In genomic region chr16:22787456-22788189, GRCh38 we compare ENCODE assay signal across 12 cellular contexts. TPM values are rescaled to one million over a fixed set of nuclear protein-coding genes. Genes with fewer than 3 reads are reported as not detected.
DNase-seq lines count a peak whose midpoint lies in the region; ATAC-seq and TF ChIP-seq lines count a peak whose summit lies in the region.
"Had no signal": no experiment of that assay in that cellular context is flagged by ENCODE, and none has a peak within 500 bp of the region (broad histone marks: within the 10 kb centered on the region; RNA-seq: fewer than 3 reads in every experiment).

No MANE protein-coding gene starts in this region.

- H3K9me2 ChIP-seq in PC-3 (replicated peaks; ENCODE audit: low read length): no peaks in the 10 kb centered on the region

- no peaks in the 10 kb centered on the region for H3K9me3 Mint-ChIP-seq in activated CD8-positive, alpha-beta memory T cell treated with anti-CD3 and anti-CD28 coated beads, Interleukin-2, amount 10 ng/mL, durations not matched to agents 7 days and 5 days (ENCODE audit: low read depth)

- H3K36me3 ChIP-seq in PC-3 (ENCODE audit: low read depth, low read length): no peaks in the 10 kb centered on the region
- no peaks in the 10 kb centered on the region for H3K36me3 ChIP-seq in transverse colon
- H3K36me3 ChIP-seq in gastroesophageal sphincter: no peaks in the 10 kb centered on the region

- peaks cover 4% of the 10 kb centered on the region for H3F3A ChIP-seq in PC-3 (ENCODE audit: low read length, unreplicated experiment)

- H3K27ac ChIP-seq in PC-3 (ENCODE audit: low read length): peak overlapping the region; percentile 65
- peak overlapping the region in 2 of 4 donors; percentile 15 to 31 for H3K27ac ChIP-seq in transverse colon
- no peak overlapping the region for H3K27ac ChIP-seq in gastroesophageal sphincter
- H3K27ac ChIP-seq: A549 had no signal

- H3K4me3 ChIP-seq in PC-3 (ENCODE audit: low read length) (no peak overlapping the region), fibroblast of mammary gland (ENCODE audit: control insufficient read depth, low read depth, low read length) (no peak overlapping the region), transverse colon (no peak overlapping the region), gastroesophageal sphincter (no peak overlapping the region)
- H3K4me3 ChIP-seq: A549 had no signal

- no peak overlapping the region for H2AFZ ChIP-seq in PC-3 (ENCODE audit: low read length)

- H3K27me3 ChIP-seq in PC-3 (ENCODE audit: low read length) (no peaks in the 10 kb centered on the region), transverse colon (no peaks in the 10 kb centered on the region), gastroesophageal sphincter (no peaks in the 10 kb centered on the region)

- TF ChIP-seq CTCF in PC-3 (conservative IDR thresholded peaks at IDR 0.05; ENCODE audit: low read depth, low read length) (no peak), fibroblast of mammary gland (conservative IDR thresholded peaks at IDR 0.05; ENCODE audit: control insufficient read depth, insufficient read depth, low read depth, low read length) (no peak), transverse colon (IDR thresholded peaks at IDR 0.05) (no peak), gastroesophageal sphincter (IDR thresholded peaks at IDR 0.05) (no peak)

- H3K4me2 ChIP-seq in PC-3 (ENCODE audit: low read length): peak overlapping the region; percentile 27
- H3K4me2 ChIP-seq: A549 had no signal

- no peak overlapping the region for H3K27ac Mint-ChIP-seq in activated CD8-positive, alpha-beta memory T cell treated with anti-CD3 and anti-CD28 coated beads, Interleukin-2, amount 10 ng/mL, durations not matched to agents 7 days and 5 days

- H3K4me1 Mint-ChIP-seq in activated CD8-positive, alpha-beta memory T cell treated with anti-CD3 and anti-CD28 coated beads, Interleukin-2, amount 10 ng/mL, durations not matched to agents 7 days and 5 days: peaks cover 11% of the 10 kb centered on the region

- POLR2A ChIA-PET in PC-3 (lab: Charles Lee; ENCODE audit: unreplicated experiment): no interaction called here

- in situ Hi-C loops in transverse colon (cut with MboI; ENCODE audit: low pct_ligation_motif_present in 1 of 4, low pct_unique_long_range_greater_than_20kb in 1 of 4, low sequenced_read_pairs in 3 of 4): no loop called here

- H3K4me3 Mint-ChIP-seq in activated CD8-positive, alpha-beta memory T cell treated with anti-CD3 and anti-CD28 coated beads, Interleukin-2, amount 10 ng/mL, durations not matched to agents 7 days and 5 days: no peak overlapping the region

- TF ChIP-seq POLR2A in transverse colon (IDR thresholded peaks at IDR 0.05) (no peak), gastroesophageal sphincter (IDR thresholded peaks at IDR 0.05) (no peak)

- peak; percentile 61 for DNase-seq in activated CD8-positive, alpha-beta memory T cell treated with anti-CD3 and anti-CD28 coated beads, Interleukin-2, amount 10 ng/mL, durations not matched to agents 7 days and 5 days
- no peak for DNase-seq in activated CD8-positive, alpha-beta memory T cell treated with anti-CD3 and anti-CD28 coated beads for 24 hours
- DNase-seq in PC-3: peak; percentile 87
- DNase-seq in fibroblast of mammary gland (ENCODE audit: low read depth): peak; percentile 95
- DNase-seq in transverse colon: peak; percentile 9
- no peak for DNase-seq in T-helper 9 cell
- DNase-seq: activated CD8-positive, alpha-beta memory T cell treated with anti-CD3 and anti-CD28 coated beads, Interleukin-2, amount 50 U/mL, for 4 hours; small intestine had no signal

- no peaks in the 10 kb centered on the region for H3K79me2 ChIP-seq in PC-3 (ENCODE audit: low read length)

- no peaks in the 10 kb centered on the region for H4K20me1 ChIP-seq in PC-3 (ENCODE audit: low read length)

- no peak for TF ChIP-seq EP300 in transverse colon (IDR thresholded peaks at IDR 0.05; ENCODE audit: low read depth)
- TF ChIP-seq EP300 in gastroesophageal sphincter (IDR thresholded peaks at IDR 0.05): no peak

- 33 to 46% methylated on average over 9 to 10 of the region's 10 CpGs for WGBS in transverse colon (ENCODE audit: low coverage in 1 of 2), 2 donors
- WGBS in gastroesophageal sphincter (ENCODE audit: low coverage in 1 of 2), 2 donors: 61 to 72% methylated on average over 9 of the region's 10 CpGs

- CTCF ChIA-PET in activated CD8-positive, alpha-beta memory T cell treated with anti-CD3 and anti-CD28 coated beads, Interleukin-2, amount 10 ng/mL, durations not matched to agents 7 days and 5 days (lab: Charles Lee): no interaction called here
- CTCF ChIA-PET in PC-3 (lab: Charles Lee): no interaction called here

- no TSS peak for BruUV-seq in PC-3 (replicated peaks; lab: Mats Ljungman, UMichigan)

- ATAC-seq in activated CD8-positive, alpha-beta memory T cell treated with anti-CD3 and anti-CD28 coated beads, Interleukin-2, amount 10 ng/mL, durations not matched to agents 7 days and 5 days: peak; percentile 55
- ATAC-seq in PC-3 (peak; percentile 88), gastroesophageal sphincter (no peak)
- ATAC-seq in activated CD4-positive, CD25-positive, alpha-beta regulatory T cell treated with anti-CD3 and anti-CD28 coated beads, Interleukin-2, amount 50 U/mL, for 24 hours: no peak
- ATAC-seq: A549, Panc1 had no signal

- no peaks in the 10 kb centered on the region for H3K36me3 Mint-ChIP-seq in activated CD8-positive, alpha-beta memory T cell treated with anti-CD3 and anti-CD28 coated beads, Interleukin-2, amount 10 ng/mL, durations not matched to agents 7 days and 5 days

- H3K9ac ChIP-seq in PC-3 (ENCODE audit: low read length): no peak overlapping the region

- peaks cover 32% of the 10 kb centered on the region for H3K27me3 Mint-ChIP-seq in activated CD8-positive, alpha-beta memory T cell treated with anti-CD3 and anti-CD28 coated beads, Interleukin-2, amount 10 ng/mL, durations not matched to agents 7 days and 5 days

- intact Hi-C loops in PC-3 (cut with micrococcal nuclease): loop anchor here (2.0 to 10.0 kb wide), 2 partner anchors 67 to 187 kb away; no protein-coding TSS in a partner anchor
- intact Hi-C loops in transverse colon (cut with DNase I; ENCODE audit: low total_unique reads): no loop called here

- H3K4me1 ChIP-seq in PC-3 (ENCODE audit: insufficient read depth, low read length) (peaks cover 32% of the 10 kb centered on the region), transverse colon (peaks cover 3 to 15% (median 12%) of the 10 kb centered on the region in 4 donors), gastroesophageal sphincter (no peaks in the 10 kb centered on the region)
- H3K4me1 ChIP-seq: A549 had no signal

- H3K9me3 ChIP-seq in PC-3 (ENCODE audit: low read length): no peaks in the 10 kb centered on the region
- no peaks in the 10 kb centered on the region for H3K9me3 ChIP-seq in transverse colon
- H3K9me3 ChIP-seq in gastroesophageal sphincter: no peaks in the 10 kb centered on the region
- H3K9me3 ChIP-seq: A549 had no signal

RNA-seq across cellular contexts. Expression of gene HS3ST2, which starts 26.3 kb away (rescaled TPM):
- total RNA-seq in activated CD8-positive, alpha-beta memory T cell treated with anti-CD3 and anti-CD28 coated beads, Interleukin-2, amount 10 ng/mL, durations not matched to agents 7 days and 5 days: not detected
- not detected in 2 replicates for total RNA-seq in PC-3 (2014; rRNA removed)
- total RNA-seq in transverse colon: 1 to 10 TPM in 2 of 4 donors, under 1 TPM in 2; 0.32 to 4.5 (median 2.2) TPM
- total RNA-seq in gastroesophageal sphincter: 1 to 10 TPM in 3 of 4 donors, under 1 TPM in 1; 0.66 to 2.0 (median 1.7) TPM

Comparison
In these comparisons a context has a peak if more than half of its experiments do, and no peak if none do; other contexts are left out.
1. DNase-seq: peak in activated CD8-positive, alpha-beta memory T cell treated with anti-CD3 and anti-CD28 coated beads, Interleukin-2, amount 10 ng/mL, durations not matched to agents 7 days and 5 days (single experiment), PC-3 (single experiment), fibroblast of mammary gland (single experiment) and transverse colon (single experiment); none in activated CD8-positive, alpha-beta memory T cell treated with anti-CD3 and anti-CD28 coated beads for 24 hours (single experiment) and T-helper 9 cell (single experiment).
2. ATAC-seq: peak in activated CD8-positive, alpha-beta memory T cell treated with anti-CD3 and anti-CD28 coated beads, Interleukin-2, amount 10 ng/mL, durations not matched to agents 7 days and 5 days (single experiment) and PC-3 (single experiment); none in activated CD4-positive, CD25-positive, alpha-beta regulatory T cell treated with anti-CD3 and anti-CD28 coated beads, Interleukin-2, amount 50 U/mL, for 24 hours (0 of 2) and gastroesophageal sphincter (single experiment).